30 cellular contexts compared by ENCODE assay signal in the genomic region with DNA sequence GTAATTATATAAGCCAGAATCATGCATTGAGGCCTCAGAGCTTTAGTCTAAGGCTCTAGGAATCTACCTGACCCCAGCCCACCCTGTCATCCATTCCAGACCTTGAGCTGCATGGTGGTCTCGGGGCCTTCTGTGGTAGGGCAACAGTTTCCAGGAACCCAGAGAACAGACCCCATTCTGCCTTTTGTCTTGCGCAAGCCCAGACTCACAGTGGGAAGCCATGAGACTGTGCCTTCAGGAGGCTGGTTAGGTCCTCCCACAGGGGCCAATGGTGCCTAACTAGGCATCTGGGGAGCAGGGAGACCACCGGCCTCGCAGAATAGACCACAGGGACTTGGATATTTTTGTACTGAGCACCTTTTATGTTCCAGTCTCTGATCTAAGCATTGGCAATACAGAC. TPM values are rescaled to one million over a fixed set of nuclear protein-coding genes. Genes with fewer than 3 reads are reported as not detected.
"Had no signal": no experiment of that assay in that cellular context is flagged by ENCODE, and none has a peak within 500 bp of the region (broad histone marks: within the 10 kb centered on the region; RNA-seq: fewer than 3 reads in every experiment).

No MANE protein-coding gene starts in this region.

- H3K4me1 ChIP-seq: breast epithelium, colonic mucosa, gastroesophageal sphincter had no signal

- DNase-seq: activated CD4-positive, alpha-beta memory T cell treated with anti-CD3 and anti-CD28 coated beads for 36 hours; activated CD4-positive, alpha-beta T cell treated with anti-CD3 and anti-CD28 coated beads for 36 hours; activated CD4-positive, alpha-beta T cell treated with anti-CD3 and anti-CD28 coated beads, Interleukin-2, amount 10 ng/mL, durations not matched to agents 24 days and 14 days; activated CD4-positive, CD25-positive, alpha-beta regulatory T cell; activated CD4-positive, CD25-positive, alpha-beta regulatory T cell treated with anti-CD3 and anti-CD28 coated beads, Interleukin-2, amount 50 U/mL, for 72 hours; activated CD8-positive, alpha-beta memory T cell treated with anti-CD3 and anti-CD28 coated beads, Interleukin-2, amount 10 ng/mL, durations not matched to agents 7 days and 5 days; activated CD8-positive, alpha-beta memory T cell treated with anti-CD3 and anti-CD28 coated beads, Interleukin-2, amount 50 U/mL, for 4 hours; activated CD8-positive, alpha-beta T cell treated with anti-CD3 and anti-CD28 coated beads, Interleukin-2, amount 10 ng/mL, durations not matched to agents 7 days and 5 days; activated effector memory CD4-positive, alpha-beta T cell treated with anti-CD3 and anti-CD28 coated beads, Interleukin-2, amount 50 U/mL, for 16 hours; activated naive CD4-positive, alpha-beta T cell treated with anti-CD3 and anti-CD28 coated beads for 36 hours; activated naive CD8-positive, alpha-beta T cell treated with anti-CD3 and anti-CD28 coated beads for 36 hours; activated naive CD8-positive, alpha-beta T cell treated with anti-CD3 and anti-CD28 coated beads, Interleukin-2, amount 50 U/mL, for 24 hours; activated T-cell treated with anti-CD3 and anti-CD28 coated beads, Interleukin-2, amount 50 U/mL, for 1 hour; activated T-cell treated with anti-CD3 and anti-CD28 coated beads, Interleukin-2, amount 50 U/mL, for 48 hours; central memory CD4-positive, alpha-beta T cell; cerebellar nuclear complex; colonic mucosa; effector CD8-positive, alpha-beta T cell; esophagus squamous epithelium; foreskin melanocyte; heart right ventricle; T-helper 17 cell; T1000 had no signal

- H3K36me3 ChIP-seq: ascending aorta, breast epithelium, colonic mucosa, esophagus squamous epithelium, gastroesophageal sphincter, heart right ventricle had no signal

- ATAC-seq: activated CD4-positive, alpha-beta T cell treated with anti-CD3 and anti-CD28 coated beads for 36 hours; activated CD8-positive, alpha-beta memory T cell treated with anti-CD3 and anti-CD28 coated beads, Interleukin-2, amount 10 ng/mL, durations not matched to agents 7 days and 5 days; activated CD8-positive, alpha-beta T cell treated with anti-CD3 and anti-CD28 coated beads, Interleukin-2, amount 10 ng/mL, durations not matched to agents 7 days and 5 days; activated naive CD8-positive, alpha-beta T cell treated with anti-CD3 and anti-CD28 coated beads, Interleukin-2, amount 50 U/mL, for 24 hours; gastroesophageal sphincter; T-helper 17 cell had no signal

- H3K27me3 ChIP-seq: ascending aorta, breast epithelium, cardiac muscle cell, colonic mucosa, esophagus squamous epithelium, heart right ventricle had no signal

- H3K27ac ChIP-seq: ascending aorta, breast epithelium, cardiac muscle cell, colonic mucosa, epithelial cell of prostate, esophagus squamous epithelium, gastroesophageal sphincter, heart right ventricle had no signal

- H3K4me3 ChIP-seq: ascending aorta, breast epithelium, cardiac muscle cell, colonic mucosa, esophagus squamous epithelium, gastroesophageal sphincter, heart right ventricle had no signal

- H3K9me3 ChIP-seq: ascending aorta, breast epithelium, colonic mucosa, esophagus squamous epithelium, gastroesophageal sphincter, heart right ventricle had no signal

- FAIRE-seq: endometrium, endothelial cell of umbilical vein had no signal

RNA-seq across cellular contexts. Expression of gene MCF2L2, which starts 40.2 kb away (rescaled TPM):
- total RNA-seq: ascending aorta had no signal
